2 cellular contexts compared by ENCODE assay signal in the genomic region with DNA sequence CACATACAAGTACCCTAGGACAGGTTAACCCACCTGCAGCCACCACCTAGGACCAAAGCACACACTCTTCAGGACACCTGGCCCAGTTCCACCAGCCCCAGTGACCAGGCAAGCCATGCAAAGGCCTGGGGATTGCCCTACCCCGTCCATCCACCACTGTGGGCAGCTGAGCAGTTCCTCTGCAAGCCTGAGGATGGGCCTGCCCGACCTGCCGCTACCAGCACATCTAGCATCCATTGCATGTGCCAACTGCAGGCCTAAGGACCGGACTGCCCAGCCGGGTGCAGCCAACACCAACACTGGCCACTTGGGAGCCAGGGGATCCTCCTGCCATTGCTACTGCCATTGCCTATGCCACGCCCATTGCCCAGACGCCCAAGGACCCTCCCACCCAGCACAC.
TF ChIP-seq lines count a peak whose summit lies in the region.

No MANE protein-coding gene starts in this region.

TF ChIP-seq in K562, 482 proteins besides CTCF, POLR2A, EP300 and RAD21:
- TF ChIP-seq, protein P1, sequence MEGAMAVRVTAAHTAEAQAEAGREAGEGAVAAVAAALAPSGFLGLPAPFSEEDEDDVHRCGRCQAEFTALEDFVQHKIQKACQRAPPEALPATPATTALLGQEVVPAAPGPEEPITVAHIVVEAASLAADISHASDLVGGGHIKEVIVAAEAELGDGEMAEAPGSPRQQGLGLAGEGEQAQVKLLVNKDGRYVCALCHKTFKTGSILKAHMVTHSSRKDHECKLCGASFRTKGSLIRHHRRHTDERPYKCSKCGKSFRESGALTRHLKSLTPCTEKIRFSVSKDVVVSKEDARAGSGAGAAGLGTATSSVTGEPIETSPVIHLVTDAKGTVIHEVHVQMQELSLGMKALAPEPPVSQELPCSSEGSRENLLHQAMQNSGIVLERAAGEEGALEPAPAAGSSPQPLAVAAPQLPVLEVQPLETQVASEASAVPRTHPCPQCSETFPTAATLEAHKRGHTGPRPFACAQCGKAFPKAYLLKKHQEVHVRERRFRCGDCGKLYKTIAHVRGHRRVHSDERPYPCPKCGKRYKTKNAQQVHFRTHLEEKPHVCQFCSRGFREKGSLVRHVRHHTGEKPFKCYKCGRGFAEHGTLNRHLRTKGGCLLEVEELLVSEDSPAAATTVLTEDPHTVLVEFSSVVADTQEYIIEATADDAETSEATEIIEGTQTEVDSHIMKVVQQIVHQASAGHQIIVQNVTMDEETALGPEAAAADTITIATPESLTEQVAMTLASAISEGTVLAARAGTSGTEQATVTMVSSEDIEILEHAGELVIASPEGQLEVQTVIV (CRISPR knock-in tag; IDR thresholded peaks at IDR 0.05; ENCODE audit: borderline replicate concordance) = no peak
- TF ChIP-seq, protein P2, sequence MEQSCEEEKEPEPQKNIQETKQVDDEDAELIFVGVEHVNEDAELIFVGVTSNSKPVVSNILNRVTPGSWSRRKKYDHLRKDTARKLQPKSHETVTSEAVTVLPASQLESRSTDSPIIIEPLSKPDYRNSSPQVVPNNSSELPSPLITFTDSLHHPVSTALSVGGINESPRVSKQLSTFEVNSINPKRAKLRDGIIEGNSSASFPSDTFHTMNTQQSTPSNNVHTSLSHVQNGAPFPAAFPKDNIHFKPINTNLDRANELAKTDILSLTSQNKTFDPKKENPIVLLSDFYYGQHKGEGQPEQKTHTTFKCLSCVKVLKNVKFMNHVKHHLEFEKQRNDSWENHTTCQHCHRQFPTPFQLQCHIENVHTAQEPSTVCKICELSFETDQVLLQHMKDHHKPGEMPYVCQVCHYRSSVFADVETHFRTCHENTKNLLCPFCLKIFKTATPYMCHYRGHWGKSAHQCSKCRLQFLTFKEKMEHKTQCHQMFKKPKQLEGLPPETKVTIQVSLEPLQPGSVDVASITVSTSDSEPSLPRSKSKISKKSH (CRISPR knock-in tag; IDR thresholded peaks at IDR 0.05) = no peak
- TF ChIP-seq POLR2G (IDR thresholded peaks at IDR 0.05; ENCODE audit: low read depth, low read length) = peak; percentile 47
- peak; percentile 18 for TF ChIP-seq RBM22 (IDR thresholded peaks at IDR 0.05; ENCODE audit: low read depth, low read length, poor library complexity, severe bottlenecking)
- no peak for TF ChIP-seq CC2D1A (IDR thresholded peaks at IDR 0.05)
- TF ChIP-seq ZNF644 (tag; IDR thresholded peaks at IDR 0.05; ENCODE audit: low read depth) = no peak
- no peak for TF ChIP-seq TAF7 (tag; IDR thresholded peaks at IDR 0.05)
- TF ChIP-seq E2F1 (CRISPR knock-in tag; IDR thresholded peaks at IDR 0.05) = no peak

TF ChIP-seq in GM23338, 12 proteins besides CTCF, POLR2A, EP300 and RAD21:
- TF ChIP-seq CREB1 (CRISPR knock-in tag; IDR thresholded peaks at IDR 0.05; ENCODE audit: low read depth) (no peak), JUNB (IDR thresholded peaks at IDR 0.05; ENCODE audit: unreplicated experiment) (no peak), ZNF462 (CRISPR knock-in tag; IDR thresholded peaks at IDR 0.05) (no peak), ZNF331 (CRISPR knock-in tag; IDR thresholded peaks at IDR 0.05; ENCODE audit: low read depth) (no peak), ETS1 (IDR thresholded peaks at IDR 0.05) (no peak), POLR2AphosphoS5 (IDR thresholded peaks at IDR 0.05; ENCODE audit: low read depth) (no peak), NANOG (IDR thresholded peaks at IDR 0.05; ENCODE audit: borderline replicate concordance) (no peak), ZNF114 (CRISPR knock-in tag; IDR thresholded peaks at IDR 0.05) (no peak), REST (IDR thresholded peaks at IDR 0.05; ENCODE audit: unreplicated experiment) (no peak), EZH2 (IDR thresholded peaks at IDR 0.05; ENCODE audit: low read depth, unreplicated experiment) (no peak), EZH2phosphoT487 (IDR thresholded peaks at IDR 0.05; ENCODE audit: unreplicated experiment) (no peak), STAT1 (IDR thresholded peaks at IDR 0.05; ENCODE audit: unreplicated experiment) (no peak)
TF ChIP-seq in GM23338: peak in this region for 0.
